19 cellular contexts compared by ENCODE assay signal in genomic region chr7:136056827-136057226, GRCh38.
DNase-seq lines count a peak whose midpoint lies in the region; ATAC-seq and TF ChIP-seq lines count a peak whose summit lies in the region.
"Had no signal": no experiment of that assay in that cellular context is flagged by ENCODE, and none has a peak within 500 bp of the region (broad histone marks: within the 10 kb centered on the region; RNA-seq: fewer than 3 reads in every experiment).

No MANE protein-coding gene starts in this region.

- H3K27me3 Mint-ChIP-seq in activated CD8-positive, alpha-beta T cell treated with anti-CD3 and anti-CD28 coated beads for 36 hours: no peaks in the 10 kb centered on the region

- H3K79me1 ChIP-seq in mesendoderm (ENCODE audit: low read length): no peaks in the 10 kb centered on the region

- H3K4me2 ChIP-seq in mesendoderm (ENCODE audit: low read length): no peak overlapping the region

- TF ChIP-seq POLR2A in suprapubic skin (IDR thresholded peaks at IDR 0.05): no peak

- H2BK15ac ChIP-seq in mesendoderm (replicated peaks; ENCODE audit: low read depth): no peak overlapping the region

- H4K5ac ChIP-seq in mesendoderm (ENCODE audit: low read length): no peak overlapping the region

- no peaks in the 10 kb centered on the region for H3K27me3 ChIP-seq in A673 (replicated peaks; ENCODE audit: insufficient read depth, low read depth, low read length, poor library complexity)
- no peaks in the 10 kb centered on the region for H3K27me3 ChIP-seq in mesendoderm (ENCODE audit: insufficient read depth, low read length, poor library complexity)
- H3K27me3 ChIP-seq in suprapubic skin: no peaks in the 10 kb centered on the region
- H3K27me3 ChIP-seq: MG63 had no signal

- DNase-seq in A673 (ENCODE audit: low spot score) (peak; percentile 45), NCI-H82 treated with DMSO at 0.1 percent for 48 hours (lab: John Stamatoyannopoulos, UW; ENCODE audit: unreplicated experiment) (peak; percentile 77), cerebellum (ENCODE audit: low spot score) (peak; percentile 2), mesendoderm (peak; percentile 32), kidney glomerular epithelial cell (lab: John Stamatoyannopoulos, UW) (no peak), suprapubic skin (ENCODE audit: low spot score in 2 of 2) (no peak), EL (no peak)
- no peak for DNase-seq in activated CD8-positive, alpha-beta T cell treated with anti-CD3 and anti-CD28 coated beads for 36 hours
- DNase-seq: COR-L47, DND-41, GDM1, H7, MG63, NCI-H1092 treated with DMSO at 0.1 percent for 48 hours, NCI-H2081 treated with DMSO at 0.1 percent for 48 hours, NCI-H2227 treated with DMSO at 0.1 percent for 48 hours, NCI-H524, SHP77 treated with DMSO at 0.1 percent for 48 hours had no signal

- TF ChIP-seq CTCF in A673 (conservative IDR thresholded peaks at IDR 0.05; ENCODE audit: low read depth, low read length) (no peak), suprapubic skin (IDR thresholded peaks at IDR 0.05) (no peak)
- TF ChIP-seq CTCF in activated CD8-positive, alpha-beta T cell treated with anti-CD3 and anti-CD28 coated beads for 36 hours (IDR thresholded peaks at IDR 0.05): no peak

- no CpG with 5 or more reads among the region's 3 CpGs for WGBS in mesendoderm (ENCODE audit: extremely low coverage, insufficient coverage, low lambda C conversion rate)
- WGBS in suprapubic skin: 52% methylated on average over 3 of the region's 3 CpGs

- H3K56ac ChIP-seq in mesendoderm (ENCODE audit: low read length): no peak overlapping the region

- TF ChIP-seq EP300 in suprapubic skin (IDR thresholded peaks at IDR 0.05): no peak

- no TSS peak for BruUV-seq in A673 (replicated peaks; lab: Mats Ljungman, UMichigan)

- H3K23ac ChIP-seq in mesendoderm (ENCODE audit: low read length): no peak overlapping the region

- H3K4me1 Mint-ChIP-seq in activated CD8-positive, alpha-beta T cell treated with anti-CD3 and anti-CD28 coated beads for 36 hours (ENCODE audit: low read depth): no peaks in the 10 kb centered on the region

- H3K18ac ChIP-seq in mesendoderm (ENCODE audit: low read length): no peak overlapping the region

- H3K27ac ChIP-seq in A673 (ENCODE audit: low read depth, low read length, poor library complexity, severe bottlenecking) (no peak overlapping the region), mesendoderm (ENCODE audit: low read depth, low read length) (no peak overlapping the region), suprapubic skin (no peak overlapping the region)

- H3K9me3 Mint-ChIP-seq in activated CD8-positive, alpha-beta T cell treated with anti-CD3 and anti-CD28 coated beads for 36 hours: no peaks in the 10 kb centered on the region

- no peak overlapping the region for H3K27ac Mint-ChIP-seq in activated CD8-positive, alpha-beta T cell treated with anti-CD3 and anti-CD28 coated beads for 36 hours

- no peak overlapping the region for H3K4me3 Mint-ChIP-seq in activated CD8-positive, alpha-beta T cell treated with anti-CD3 and anti-CD28 coated beads for 36 hours

- H3K36me3 ChIP-seq in A673 (ENCODE audit: insufficient read depth, low read length, poor library complexity, severe bottlenecking): no peaks in the 10 kb centered on the region
- H3K36me3 ChIP-seq in mesendoderm (ENCODE audit: control insufficient read depth, insufficient read depth, low read length): no peaks in the 10 kb centered on the region
- no peaks in the 10 kb centered on the region for H3K36me3 ChIP-seq in suprapubic skin
- H3K36me3 ChIP-seq: MG63 had no signal

- no peak overlapping the region for H4K8ac ChIP-seq in mesendoderm (ENCODE audit: low read depth, low read length)

- peaks cover 17% of the 10 kb centered on the region for H3K4me1 ChIP-seq in A673 (ENCODE audit: insufficient read depth, low read length, poor library complexity, severe bottlenecking)
- H3K4me1 ChIP-seq in mesendoderm (ENCODE audit: control insufficient read depth, low read depth, low read length): peaks cover 2% of the 10 kb centered on the region
- H3K4me1 ChIP-seq in suprapubic skin: no peaks in the 10 kb centered on the region

- no peaks in the 10 kb centered on the region for H3K36me3 Mint-ChIP-seq in activated CD8-positive, alpha-beta T cell treated with anti-CD3 and anti-CD28 coated beads for 36 hours (ENCODE audit: low read depth)

- H2AK5ac ChIP-seq in mesendoderm (ENCODE audit: low read length): no peak overlapping the region

- H3K4ac ChIP-seq in mesendoderm (ENCODE audit: low read depth, low read length): no peak overlapping the region

- POLR2A ChIA-PET in A673 (lab: Charles Lee; ENCODE audit: low non-redundant PET): interaction anchor here (0.7 kb wide), 1 partner anchor 1692 kb away, joined by 9 read pairs; no protein-coding TSS in a partner anchor
- POLR2A ChIA-PET in activated CD8-positive, alpha-beta T cell treated with anti-CD3 and anti-CD28 coated beads for 36 hours (lab: Charles Lee): no interaction called here

- H3K9me3 ChIP-seq in A673 (ENCODE audit: low read depth, low read length, poor library complexity, severe bottlenecking): no peaks in the 10 kb centered on the region
- no peaks in the 10 kb centered on the region for H3K9me3 ChIP-seq in suprapubic skin
- H3K9me3 ChIP-seq: MG63 had no signal

- H2BK5ac ChIP-seq in mesendoderm (ENCODE audit: low read length): no peak overlapping the region

- intact Hi-C loops in A673 (cut with micrococcal nuclease; ENCODE audit: unreplicated experiment): no loop called here
- intact Hi-C loops in activated CD8-positive, alpha-beta T cell treated with anti-CD3 and anti-CD28 coated beads for 36 hours (cut with micrococcal nuclease): no loop called here

- H3K4me3 ChIP-seq in A673 (ENCODE audit: low read depth, low read length, poor library complexity, severe bottlenecking): no peak overlapping the region
- H3K4me3 ChIP-seq in mesendoderm (ENCODE audit: low read length): no peak overlapping the region
- no peak overlapping the region for H3K4me3 ChIP-seq in suprapubic skin
- H3K4me3 ChIP-seq: GM12878, MG63 had no signal

- H2BK120ac ChIP-seq in mesendoderm (ENCODE audit: low read depth, low read length): no peak overlapping the region

- CTCF ChIA-PET in A673 (lab: Charles Lee): no interaction called here
- CTCF ChIA-PET in activated CD8-positive, alpha-beta T cell treated with anti-CD3 and anti-CD28 coated beads for 36 hours (lab: Charles Lee): interaction anchor here (0.7 to 1.9 kb wide), 2 partner anchors 12 to 59 kb away, joined by 3 to 6 read pairs; no protein-coding TSS in a partner anchor

- no peak for ATAC-seq in activated CD8-positive, alpha-beta T cell treated with anti-CD3 and anti-CD28 coated beads for 36 hours
- ATAC-seq: GM12878 had no signal

- H3K79me2 ChIP-seq in mesendoderm (ENCODE audit: control insufficient read depth, insufficient read depth, low read length): no peaks in the 10 kb centered on the region

- H3K9ac ChIP-seq in mesendoderm (ENCODE audit: low read length): no peak overlapping the region

Comparison
In these comparisons a context has a peak if more than half of its experiments do, and no peak if none do; other contexts are left out.
1. DNase-seq: peak in A673 (single experiment), NCI-H82 treated with DMSO at 0.1 percent for 48 hours (single experiment), cerebellum (single experiment) and mesendoderm (single experiment); none in kidney glomerular epithelial cell (single experiment), activated CD8-positive, alpha-beta T cell treated with anti-CD3 and anti-CD28 coated beads for 36 hours (single experiment), suprapubic skin (0 of 2) and EL (single experiment).